ENCODE assay signal across 2 cellular contexts in genomic region chr14:81380009-81380408, GRCh38. TPM values are rescaled to one million over a fixed set of nuclear protein-coding genes. Genes with fewer than 3 reads are reported as not detected.
"Had no signal": no experiment of that assay in that cellular context is flagged by ENCODE, and none has a peak within 500 bp of the region (broad histone marks: within the 10 kb centered on the region; RNA-seq: fewer than 3 reads in every experiment).

No MANE protein-coding gene starts in this region.

RNA-seq across cellular contexts. Expression of gene STON2, which starts 20.1 kb away (rescaled TPM):
- polyA plus RNA-seq: naive thymus-derived CD4-positive, alpha-beta T cell; naive thymus-derived CD8-positive, alpha-beta T cell had no signal
